ENCODE assay signal across 8 cellular contexts in the genomic region with DNA sequence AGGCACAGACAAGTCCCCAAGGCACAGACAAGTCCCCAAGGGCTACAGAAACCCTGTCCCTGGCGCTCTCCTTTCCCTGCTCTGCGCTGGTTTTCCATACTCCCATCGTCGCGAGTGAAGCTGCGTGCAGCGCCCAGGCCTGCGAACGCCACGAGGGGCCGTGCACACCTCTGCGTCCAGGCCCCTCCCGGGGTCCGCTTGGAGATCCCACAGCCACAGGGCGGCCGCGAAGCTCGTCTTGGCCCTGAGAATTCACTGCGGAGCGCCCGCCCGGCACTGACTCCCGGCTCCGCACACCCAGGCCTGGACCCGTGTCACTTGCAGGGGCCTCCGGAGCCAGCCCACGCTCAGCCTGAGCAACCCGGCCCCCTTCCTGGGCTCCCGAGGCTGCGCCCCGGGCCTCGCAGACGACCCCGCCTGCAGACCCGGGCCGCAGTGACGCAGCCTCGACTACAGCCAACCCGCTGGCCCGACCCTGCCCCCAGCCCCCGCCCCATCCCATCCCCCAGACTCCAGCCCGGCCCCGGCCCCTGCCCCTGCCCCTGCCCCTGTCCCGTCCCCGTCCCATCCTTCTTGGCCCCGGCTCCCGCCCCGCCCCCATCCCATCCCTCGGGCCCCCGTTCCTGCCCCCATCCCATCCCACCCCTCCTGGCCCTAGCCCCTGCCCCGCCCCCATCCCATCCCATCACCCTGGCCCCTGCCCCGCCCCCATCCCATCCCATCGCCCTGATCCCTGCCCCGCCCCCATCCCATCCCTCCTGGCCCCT. TPM values are rescaled to one million over a fixed set of nuclear protein-coding genes. Genes with fewer than 3 reads are reported as not detected.
DNase-seq lines count a peak whose midpoint lies in the region; ATAC-seq and TF ChIP-seq lines count a peak whose summit lies in the region.

No MANE protein-coding gene starts in this region.

- TF ChIP-seq EP300 in esophagus muscularis mucosa (IDR thresholded peaks at IDR 0.05) (no peak), ovary (IDR thresholded peaks at IDR 0.05) (no peak)

- DNase-seq in Calu3 (no peak), SJSA1 (ENCODE audit: low read depth in 1 of 2, low spot score in 2 of 2) (peak in 1 of 2 experiments; percentile 42), esophagus muscularis mucosa (ENCODE audit: extremely low spot score) (no peak), ovary (peak in 4 of 5 donors; percentile 48 to 69 (median 56)), COLO668 (lab: John Stamatoyannopoulos, UW; ENCODE audit: unreplicated experiment) (no peak), NCI-H446 treated with DMSO at 0.1 percent for 48 hours (lab: John Stamatoyannopoulos, UW) (no peak), NCI-H1436 treated with DMSO at 0.1 percent for 48 hours (lab: John Stamatoyannopoulos, UW) (no peak)

- no peaks in the 10 kb centered on the region for H3K9me3 Mint-ChIP-seq in Calu3 (ENCODE audit: low read depth, unreplicated experiment)

- peak overlapping the region; percentile 22 for H3K4me3 ChIP-seq in SJSA1
- peak overlapping the region; percentile 65 to 91 (median 74) for H3K4me3 ChIP-seq in esophagus muscularis mucosa
- H3K4me3 ChIP-seq in ovary: peak overlapping the region; percentile 79

- no peak for ATAC-seq in HG03565 (IDR thresholded peaks at IDR 0.05; ENCODE audit: unreplicated experiment)

- H3K4me1 ChIP-seq in SJSA1 (replicated peaks) (peaks cover 9% of the 10 kb centered on the region), esophagus muscularis mucosa (peaks cover 17 to 46% (median 38%) of the 10 kb centered on the region in 4 donors), ovary (ENCODE audit: insufficient read depth) (peaks cover 5% of the 10 kb centered on the region)

- H3K9me3 ChIP-seq in SJSA1 (replicated peaks) (no peaks in the 10 kb centered on the region), esophagus muscularis mucosa (no peaks in the 10 kb centered on the region), ovary (no peaks in the 10 kb centered on the region)

- peak overlapping the region; percentile 68 for H3K4me3 Mint-ChIP-seq in Calu3 (ENCODE audit: low read depth, unreplicated experiment)

- H3K27ac Mint-ChIP-seq in Calu3 (ENCODE audit: unreplicated experiment): no peak overlapping the region

- H3K4me1 Mint-ChIP-seq in Calu3 (ENCODE audit: low read depth, unreplicated experiment): no peaks in the 10 kb centered on the region

- peaks cover 21% of the 10 kb centered on the region for H3K36me3 Mint-ChIP-seq in Calu3 (ENCODE audit: insufficient read depth, unreplicated experiment)

- TF ChIP-seq POLR2A in esophagus muscularis mucosa (IDR thresholded peaks at IDR 0.05; ENCODE audit: low read depth) (no peak), ovary (IDR thresholded peaks at IDR 0.05) (no peak)

- intact Hi-C loops in Calu3 (cut with micrococcal nuclease; ENCODE audit: unreplicated experiment) (no loop called here), esophagus muscularis mucosa (cut with DNase I) (no loop called here), ovary (cut with DNase I) (loop anchor here in 2 of 4 donors (5.0 to 10.0 kb wide), 3 partner anchors 145 to 412 kb away; partner anchors contain the start of gene PTTG1IP (in 1 of the 2))

- no TSS peak for BruUV-seq in Calu3 (replicated peaks; lab: Mats Ljungman, UMichigan)

- 7% methylated on average over 12 of the region's 54 CpGs for WGBS in esophagus muscularis mucosa
- WGBS in ovary, 3 donors: 3 to 5% (median 4%) methylated on average over 34 to 54 of the region's 54 CpGs

- H3K36me3 ChIP-seq in SJSA1 (peaks cover 45% of the 10 kb centered on the region), esophagus muscularis mucosa (peaks cover 28 to 46% (median 40%) of the 10 kb centered on the region in 4 donors), ovary (no peaks in the 10 kb centered on the region)

- TF ChIP-seq CTCF in Calu3 (IDR thresholded peaks at IDR 0.05; ENCODE audit: unreplicated experiment) (no peak), esophagus muscularis mucosa (IDR thresholded peaks at IDR 0.05) (no peak), ovary (IDR thresholded peaks at IDR 0.05) (no peak)

- no peaks in the 10 kb centered on the region for H3K27me3 Mint-ChIP-seq in Calu3 (ENCODE audit: unreplicated experiment)

- H3K27ac ChIP-seq in SJSA1 (no peak overlapping the region), esophagus muscularis mucosa (replicated peaks in 1 of 4) (peak overlapping the region; percentile 81 to 87 (median 86)), ovary (no peak overlapping the region)

- no peaks in the 10 kb centered on the region for H3K27me3 ChIP-seq in SJSA1 (replicated peaks)
- H3K27me3 ChIP-seq in esophagus muscularis mucosa: no peaks in the 10 kb centered on the region
- no peaks in the 10 kb centered on the region for H3K27me3 ChIP-seq in ovary

- CTCF ChIA-PET in Calu3 (lab: Charles Lee): no interaction called here

RNA-seq across cellular contexts. Expression of gene POFUT2, which starts 0.8 kb away (rescaled TPM):
- 31.4 and 32.9 TPM in 2 replicates for total RNA-seq in Calu3 (2022)
- total RNA-seq in SJSA1 (2014; rRNA removed; shearing (Covaris generic)): 32.6 and 42.0 TPM in 2 replicates
- 10 to 100 TPM; 15.8 to 21.6 (median 18.7) TPM for total RNA-seq in esophagus muscularis mucosa
- total RNA-seq in ovary: 10 to 100 TPM; 26.2 to 48.2 (median 40.1) TPM
- polyA plus RNA-seq in ovary: 10 to 100 TPM; 25.7 to 52.9 TPM

Comparison
In these comparisons a context has a peak if more than half of its experiments do, and no peak if none do; other contexts are left out.
1. DNase-seq: peak in ovary (4 of 5); none in Calu3 (single experiment), esophagus muscularis mucosa (single experiment), COLO668 (single experiment), NCI-H446 treated with DMSO at 0.1 percent for 48 hours (single experiment) and NCI-H1436 treated with DMSO at 0.1 percent for 48 hours (single experiment).
2. H3K27ac ChIP-seq: peak in esophagus muscularis mucosa (4 of 4); none in SJSA1 (single experiment) and ovary (0 of 2).
3. H3K4me3 ChIP-seq: peak in every context shown above with its lines; median percentile 79 in ovary; 74 in esophagus muscularis mucosa; 22 in SJSA1.